Comparison of ENCODE assay signal across 1 cellular context in the genomic region with DNA sequence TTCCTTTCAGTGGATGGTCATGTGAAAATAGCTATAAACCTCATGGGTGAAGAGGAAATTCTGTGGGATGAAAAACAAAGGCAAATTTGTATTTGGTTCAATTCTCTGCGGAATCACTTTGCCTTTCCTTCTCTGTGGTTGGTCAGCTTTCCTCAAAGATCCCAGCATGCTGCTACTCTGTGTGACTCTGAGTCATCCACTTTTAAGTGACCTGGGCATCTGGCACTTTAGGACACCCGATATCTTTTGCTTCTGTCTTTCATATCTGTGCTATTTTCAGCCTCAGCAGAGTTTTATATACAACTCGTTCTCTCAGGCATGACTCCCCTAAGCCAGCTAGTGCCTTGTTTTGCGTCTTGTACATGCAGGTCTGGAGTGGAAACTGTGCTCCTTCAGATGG.
TF ChIP-seq lines count a peak whose summit lies in the region.

No MANE protein-coding gene starts in this region.

TF ChIP-seq in HEK293, 187 proteins besides CTCF, POLR2A, EP300 and RAD21 (continued from another document and continues in another):
- TF ChIP-seq ZIC2 (tag by site-specific recombination; IDR thresholded peaks at IDR 0.05) (peak; percentile 76), ZNF157 (tag by site-specific recombination; IDR thresholded peaks at IDR 0.05) (no peak), ZNF670 (tag by site-specific recombination; IDR thresholded peaks at IDR 0.05; ENCODE audit: low read depth) (no peak), ZNF501 (tag by site-specific recombination; IDR thresholded peaks at IDR 0.05) (0 out of 2 replicates have a peak, but pooled peaks have one; percentile 35), ZNF19 (tag by site-specific recombination; IDR thresholded peaks at IDR 0.05; ENCODE audit: low read depth) (no peak), GLIS2 (tag by site-specific recombination; IDR thresholded peaks at IDR 0.05) (no peak), ZNF423 (tag by site-specific recombination; IDR thresholded peaks at IDR 0.05) (no peak), KLF10 (tag by site-specific recombination; IDR thresholded peaks at IDR 0.05) (no peak), ZNF629 (tag by site-specific recombination; IDR thresholded peaks at IDR 0.05) (peak; percentile 52; the same call in 1 of the 2 replicates), ZNF548 (tag by site-specific recombination; IDR thresholded peaks at IDR 0.05) (no peak), ZFP69B (tag by site-specific recombination; IDR thresholded peaks at IDR 0.05) (no peak), ZNF530 (tag by site-specific recombination; IDR thresholded peaks at IDR 0.05; ENCODE audit: low read depth) (no peak), ZNF223 (tag by site-specific recombination; IDR thresholded peaks at IDR 0.05) (no peak), ZNF561 (tag by site-specific recombination; IDR thresholded peaks at IDR 0.05; ENCODE audit: borderline replicate concordance) (no peak), OVOL3 (tag by site-specific recombination; IDR thresholded peaks at IDR 0.05) (no peak), SCRT2 (tag by site-specific recombination; IDR thresholded peaks at IDR 0.05) (no peak), ZNF664 (tag by site-specific recombination; IDR thresholded peaks at IDR 0.05) (no peak), ZFHX2 (tag by site-specific recombination; conservative IDR thresholded peaks at IDR 0.05) (no peak; the same call in 1 of the 2 replicates), ZNF600 (tag by site-specific recombination; IDR thresholded peaks at IDR 0.05) (no peak), ZNF621 (tag by site-specific recombination; IDR thresholded peaks at IDR 0.05) (no peak), ZNF843 (tag by site-specific recombination; IDR thresholded peaks at IDR 0.05) (no peak; the same call in 1 of the 2 replicates), PRDM1 (tag by site-specific recombination; IDR thresholded peaks at IDR 0.05) (peak; percentile 67), ZNF785 (tag by site-specific recombination; IDR thresholded peaks at IDR 0.05) (no peak), ZNF830 (tag by site-specific recombination; IDR thresholded peaks at IDR 0.05; ENCODE audit: low read depth) (no peak), ZNF366 (tag by site-specific recombination; conservative IDR thresholded peaks at IDR 0.05) (peak; percentile 69), ZFP37 (tag by site-specific recombination; IDR thresholded peaks at IDR 0.05) (no peak), OSR2 (tag by site-specific recombination; IDR thresholded peaks at IDR 0.05) (peak; percentile 88), ZSCAN30 (tag by site-specific recombination; IDR thresholded peaks at IDR 0.05) (no peak), ZFP41 (tag by site-specific recombination; IDR thresholded peaks at IDR 0.05; ENCODE audit: borderline replicate concordance) (no peak), ZBTB48 (tag by site-specific recombination; IDR thresholded peaks at IDR 0.05) (no peak)
- TF ChIP-seq, protein P1, sequence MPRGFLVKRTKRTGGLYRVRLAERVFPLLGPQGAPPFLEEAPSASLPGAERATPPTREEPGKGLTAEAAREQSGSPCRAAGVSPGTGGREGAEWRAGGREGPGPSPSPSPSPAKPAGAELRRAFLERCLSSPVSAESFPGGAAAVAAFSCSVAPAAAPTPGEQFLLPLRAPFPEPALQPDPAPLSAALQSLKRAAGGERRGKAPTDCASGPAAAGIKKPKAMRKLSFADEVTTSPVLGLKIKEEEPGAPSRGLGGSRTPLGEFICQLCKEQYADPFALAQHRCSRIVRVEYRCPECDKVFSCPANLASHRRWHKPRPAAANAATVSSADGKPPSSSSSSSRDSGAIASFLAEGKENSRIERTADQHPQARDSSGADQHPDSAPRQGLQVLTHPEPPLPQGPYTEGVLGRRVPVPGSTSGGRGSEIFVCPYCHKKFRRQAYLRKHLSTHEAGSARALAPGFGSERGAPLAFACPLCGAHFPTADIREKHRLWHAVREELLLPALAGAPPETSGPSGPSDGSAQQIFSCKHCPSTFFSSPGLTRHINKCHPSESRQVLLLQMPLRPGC (tag by site-specific recombination; IDR thresholded peaks at IDR 0.05): 0 out of 2 replicates have a peak, but pooled peaks have one; percentile 30
- TF ChIP-seq, protein P2, sequence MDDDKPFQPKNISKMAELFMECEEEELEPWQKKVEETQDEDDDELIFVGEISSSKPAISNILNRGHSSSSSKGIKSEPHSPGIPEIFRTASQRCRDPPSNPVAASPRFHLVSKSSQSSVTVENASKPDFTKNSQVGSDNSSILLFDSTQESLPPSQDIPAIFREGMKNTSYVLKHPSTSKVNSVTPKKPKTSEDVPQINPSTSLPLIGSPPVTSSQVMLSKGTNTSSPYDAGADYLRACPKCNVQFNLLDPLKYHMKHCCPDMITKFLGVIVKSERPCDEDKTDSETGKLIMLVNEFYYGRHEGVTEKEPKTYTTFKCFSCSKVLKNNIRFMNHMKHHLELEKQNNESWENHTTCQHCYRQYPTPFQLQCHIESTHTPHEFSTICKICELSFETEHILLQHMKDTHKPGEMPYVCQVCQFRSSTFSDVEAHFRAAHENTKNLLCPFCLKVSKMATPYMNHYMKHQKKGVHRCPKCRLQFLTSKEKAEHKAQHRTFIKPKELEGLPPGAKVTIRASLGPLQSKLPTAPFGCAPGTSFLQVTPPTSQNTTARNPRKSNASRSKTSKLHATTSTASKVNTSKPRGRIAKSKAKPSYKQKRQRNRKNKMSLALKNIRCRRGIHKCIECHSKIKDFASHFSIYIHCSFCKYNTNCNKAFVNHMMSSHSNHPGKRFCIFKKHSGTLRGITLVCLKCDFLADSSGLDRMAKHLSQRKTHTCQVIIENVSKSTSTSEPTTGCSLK (tag by site-specific recombination; IDR thresholded peaks at IDR 0.05): no peak
- TF ChIP-seq, protein P3, sequence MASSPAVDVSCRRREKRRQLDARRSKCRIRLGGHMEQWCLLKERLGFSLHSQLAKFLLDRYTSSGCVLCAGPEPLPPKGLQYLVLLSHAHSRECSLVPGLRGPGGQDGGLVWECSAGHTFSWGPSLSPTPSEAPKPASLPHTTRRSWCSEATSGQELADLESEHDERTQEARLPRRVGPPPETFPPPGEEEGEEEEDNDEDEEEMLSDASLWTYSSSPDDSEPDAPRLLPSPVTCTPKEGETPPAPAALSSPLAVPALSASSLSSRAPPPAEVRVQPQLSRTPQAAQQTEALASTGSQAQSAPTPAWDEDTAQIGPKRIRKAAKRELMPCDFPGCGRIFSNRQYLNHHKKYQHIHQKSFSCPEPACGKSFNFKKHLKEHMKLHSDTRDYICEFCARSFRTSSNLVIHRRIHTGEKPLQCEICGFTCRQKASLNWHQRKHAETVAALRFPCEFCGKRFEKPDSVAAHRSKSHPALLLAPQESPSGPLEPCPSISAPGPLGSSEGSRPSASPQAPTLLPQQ (tag by site-specific recombination; IDR thresholded peaks at IDR 0.05): 0 out of 2 replicates have a peak, but pooled peaks have one; percentile 23
- TF ChIP-seq, protein P4, sequence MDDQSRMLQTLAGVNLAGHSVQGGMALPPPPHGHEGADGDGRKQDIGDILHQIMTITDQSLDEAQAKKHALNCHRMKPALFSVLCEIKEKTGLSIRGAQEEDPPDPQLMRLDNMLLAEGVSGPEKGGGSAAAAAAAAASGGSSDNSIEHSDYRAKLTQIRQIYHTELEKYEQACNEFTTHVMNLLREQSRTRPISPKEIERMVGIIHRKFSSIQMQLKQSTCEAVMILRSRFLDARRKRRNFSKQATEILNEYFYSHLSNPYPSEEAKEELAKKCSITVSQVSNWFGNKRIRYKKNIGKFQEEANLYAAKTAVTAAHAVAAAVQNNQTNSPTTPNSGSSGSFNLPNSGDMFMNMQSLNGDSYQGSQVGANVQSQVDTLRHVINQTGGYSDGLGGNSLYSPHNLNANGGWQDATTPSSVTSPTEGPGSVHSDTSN (CRISPR knock-in tag; IDR thresholded peaks at IDR 0.05): no peak
- TF ChIP-seq, protein P5, sequence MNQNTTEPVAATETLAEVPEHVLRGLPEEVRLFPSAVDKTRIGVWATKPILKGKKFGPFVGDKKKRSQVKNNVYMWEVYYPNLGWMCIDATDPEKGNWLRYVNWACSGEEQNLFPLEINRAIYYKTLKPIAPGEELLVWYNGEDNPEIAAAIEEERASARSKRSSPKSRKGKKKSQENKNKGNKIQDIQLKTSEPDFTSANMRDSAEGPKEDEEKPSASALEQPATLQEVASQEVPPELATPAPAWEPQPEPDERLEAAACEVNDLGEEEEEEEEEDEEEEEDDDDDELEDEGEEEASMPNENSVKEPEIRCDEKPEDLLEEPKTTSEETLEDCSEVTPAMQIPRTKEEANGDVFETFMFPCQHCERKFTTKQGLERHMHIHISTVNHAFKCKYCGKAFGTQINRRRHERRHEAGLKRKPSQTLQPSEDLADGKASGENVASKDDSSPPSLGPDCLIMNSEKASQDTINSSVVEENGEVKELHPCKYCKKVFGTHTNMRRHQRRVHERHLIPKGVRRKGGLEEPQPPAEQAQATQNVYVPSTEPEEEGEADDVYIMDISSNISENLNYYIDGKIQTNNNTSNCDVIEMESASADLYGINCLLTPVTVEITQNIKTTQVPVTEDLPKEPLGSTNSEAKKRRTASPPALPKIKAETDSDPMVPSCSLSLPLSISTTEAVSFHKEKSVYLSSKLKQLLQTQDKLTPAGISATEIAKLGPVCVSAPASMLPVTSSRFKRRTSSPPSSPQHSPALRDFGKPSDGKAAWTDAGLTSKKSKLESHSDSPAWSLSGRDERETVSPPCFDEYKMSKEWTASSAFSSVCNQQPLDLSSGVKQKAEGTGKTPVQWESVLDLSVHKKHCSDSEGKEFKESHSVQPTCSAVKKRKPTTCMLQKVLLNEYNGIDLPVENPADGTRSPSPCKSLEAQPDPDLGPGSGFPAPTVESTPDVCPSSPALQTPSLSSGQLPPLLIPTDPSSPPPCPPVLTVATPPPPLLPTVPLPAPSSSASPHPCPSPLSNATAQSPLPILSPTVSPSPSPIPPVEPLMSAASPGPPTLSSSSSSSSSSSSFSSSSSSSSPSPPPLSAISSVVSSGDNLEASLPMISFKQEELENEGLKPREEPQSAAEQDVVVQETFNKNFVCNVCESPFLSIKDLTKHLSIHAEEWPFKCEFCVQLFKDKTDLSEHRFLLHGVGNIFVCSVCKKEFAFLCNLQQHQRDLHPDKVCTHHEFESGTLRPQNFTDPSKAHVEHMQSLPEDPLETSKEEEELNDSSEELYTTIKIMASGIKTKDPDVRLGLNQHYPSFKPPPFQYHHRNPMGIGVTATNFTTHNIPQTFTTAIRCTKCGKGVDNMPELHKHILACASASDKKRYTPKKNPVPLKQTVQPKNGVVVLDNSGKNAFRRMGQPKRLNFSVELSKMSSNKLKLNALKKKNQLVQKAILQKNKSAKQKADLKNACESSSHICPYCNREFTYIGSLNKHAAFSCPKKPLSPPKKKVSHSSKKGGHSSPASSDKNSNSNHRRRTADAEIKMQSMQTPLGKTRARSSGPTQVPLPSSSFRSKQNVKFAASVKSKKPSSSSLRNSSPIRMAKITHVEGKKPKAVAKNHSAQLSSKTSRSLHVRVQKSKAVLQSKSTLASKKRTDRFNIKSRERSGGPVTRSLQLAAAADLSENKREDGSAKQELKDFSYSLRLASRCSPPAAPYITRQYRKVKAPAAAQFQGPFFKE (tag by site-specific recombination; IDR thresholded peaks at IDR 0.05; ENCODE audit: borderline replicate concordance): no peak
- TF ChIP-seq, protein P6, sequence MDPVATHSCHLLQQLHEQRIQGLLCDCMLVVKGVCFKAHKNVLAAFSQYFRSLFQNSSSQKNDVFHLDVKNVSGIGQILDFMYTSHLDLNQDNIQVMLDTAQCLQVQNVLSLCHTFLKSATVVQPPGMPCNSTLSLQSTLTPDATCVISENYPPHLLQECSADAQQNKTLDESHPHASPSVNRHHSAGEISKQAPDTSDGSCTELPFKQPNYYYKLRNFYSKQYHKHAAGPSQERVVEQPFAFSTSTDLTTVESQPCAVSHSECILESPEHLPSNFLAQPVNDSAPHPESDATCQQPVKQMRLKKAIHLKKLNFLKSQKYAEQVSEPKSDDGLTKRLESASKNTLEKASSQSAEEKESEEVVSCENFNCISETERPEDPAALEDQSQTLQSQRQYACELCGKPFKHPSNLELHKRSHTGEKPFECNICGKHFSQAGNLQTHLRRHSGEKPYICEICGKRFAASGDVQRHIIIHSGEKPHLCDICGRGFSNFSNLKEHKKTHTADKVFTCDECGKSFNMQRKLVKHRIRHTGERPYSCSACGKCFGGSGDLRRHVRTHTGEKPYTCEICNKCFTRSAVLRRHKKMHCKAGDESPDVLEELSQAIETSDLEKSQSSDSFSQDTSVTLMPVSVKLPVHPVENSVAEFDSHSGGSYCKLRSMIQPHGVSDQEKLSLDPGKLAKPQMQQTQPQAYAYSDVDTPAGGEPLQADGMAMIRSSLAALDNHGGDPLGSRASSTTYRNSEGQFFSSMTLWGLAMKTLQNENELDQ (tag by site-specific recombination; IDR thresholded peaks at IDR 0.05; ENCODE audit: low read depth): no peak
- TF ChIP-seq, protein P7, sequence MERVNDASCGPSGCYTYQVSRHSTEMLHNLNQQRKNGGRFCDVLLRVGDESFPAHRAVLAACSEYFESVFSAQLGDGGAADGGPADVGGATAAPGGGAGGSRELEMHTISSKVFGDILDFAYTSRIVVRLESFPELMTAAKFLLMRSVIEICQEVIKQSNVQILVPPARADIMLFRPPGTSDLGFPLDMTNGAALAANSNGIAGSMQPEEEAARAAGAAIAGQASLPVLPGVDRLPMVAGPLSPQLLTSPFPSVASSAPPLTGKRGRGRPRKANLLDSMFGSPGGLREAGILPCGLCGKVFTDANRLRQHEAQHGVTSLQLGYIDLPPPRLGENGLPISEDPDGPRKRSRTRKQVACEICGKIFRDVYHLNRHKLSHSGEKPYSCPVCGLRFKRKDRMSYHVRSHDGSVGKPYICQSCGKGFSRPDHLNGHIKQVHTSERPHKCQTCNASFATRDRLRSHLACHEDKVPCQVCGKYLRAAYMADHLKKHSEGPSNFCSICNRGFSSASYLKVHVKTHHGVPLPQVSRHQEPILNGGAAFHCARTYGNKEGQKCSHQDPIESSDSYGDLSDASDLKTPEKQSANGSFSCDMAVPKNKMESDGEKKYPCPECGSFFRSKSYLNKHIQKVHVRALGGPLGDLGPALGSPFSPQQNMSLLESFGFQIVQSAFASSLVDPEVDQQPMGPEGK (tag by site-specific recombination; IDR thresholded peaks at IDR 0.05): no peak
- TF ChIP-seq, protein P8, sequence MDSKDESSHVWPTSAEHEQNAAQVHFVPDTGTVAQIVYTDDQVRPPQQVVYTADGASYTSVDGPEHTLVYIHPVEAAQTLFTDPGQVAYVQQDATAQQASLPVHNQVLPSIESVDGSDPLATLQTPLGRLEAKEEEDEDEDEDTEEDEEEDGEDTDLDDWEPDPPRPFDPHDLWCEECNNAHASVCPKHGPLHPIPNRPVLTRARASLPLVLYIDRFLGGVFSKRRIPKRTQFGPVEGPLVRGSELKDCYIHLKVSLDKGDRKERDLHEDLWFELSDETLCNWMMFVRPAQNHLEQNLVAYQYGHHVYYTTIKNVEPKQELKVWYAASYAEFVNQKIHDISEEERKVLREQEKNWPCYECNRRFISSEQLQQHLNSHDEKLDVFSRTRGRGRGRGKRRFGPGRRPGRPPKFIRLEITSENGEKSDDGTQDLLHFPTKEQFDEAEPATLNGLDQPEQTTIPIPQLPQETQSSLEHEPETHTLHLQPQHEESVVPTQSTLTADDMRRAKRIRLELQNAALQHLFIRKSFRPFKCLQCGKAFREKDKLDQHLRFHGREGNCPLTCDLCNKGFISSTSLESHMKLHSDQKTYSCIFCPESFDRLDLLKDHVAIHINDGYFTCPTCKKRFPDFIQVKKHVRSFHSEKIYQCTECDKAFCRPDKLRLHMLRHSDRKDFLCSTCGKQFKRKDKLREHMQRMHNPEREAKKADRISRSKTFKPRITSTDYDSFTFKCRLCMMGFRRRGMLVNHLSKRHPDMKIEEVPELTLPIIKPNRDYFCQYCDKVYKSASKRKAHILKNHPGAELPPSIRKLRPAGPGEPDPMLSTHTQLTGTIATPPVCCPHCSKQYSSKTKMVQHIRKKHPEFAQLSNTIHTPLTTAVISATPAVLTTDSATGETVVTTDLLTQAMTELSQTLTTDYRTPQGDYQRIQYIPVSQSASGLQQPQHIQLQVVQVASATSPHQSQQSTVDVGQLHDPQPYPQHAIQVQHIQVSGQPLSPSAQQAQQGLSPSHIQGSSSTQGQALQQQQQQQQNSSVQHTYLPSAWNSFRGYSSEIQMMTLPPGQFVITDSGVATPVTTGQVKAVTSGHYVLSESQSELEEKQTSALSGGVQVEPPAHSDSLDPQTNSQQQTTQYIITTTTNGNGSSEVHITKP (tag by site-specific recombination; IDR thresholded peaks at IDR 0.05): peak; percentile 34; the same call in 1 of the 2 replicates
